ENCODE assay signal across 26 cellular contexts in genomic region chr14:104873380-104874055, GRCh38. TPM values are rescaled to one million over a fixed set of nuclear protein-coding genes. Genes with fewer than 3 reads are reported as not detected.
DNase-seq lines count a peak whose midpoint lies in the region; TF ChIP-seq lines count a peak whose summit lies in the region.
"Had no signal": no experiment of that assay in that cellular context is flagged by ENCODE, and none has a peak within 500 bp of the region (broad histone marks: within the 10 kb centered on the region; RNA-seq: fewer than 3 reads in every experiment).

No MANE protein-coding gene starts in this region.

- H3K4me3 ChIP-seq in HAP-1 = no peak overlapping the region
- H3K4me3 ChIP-seq: mucosa of descending colon, psoas muscle had no signal

- no peaks in the 10 kb centered on the region for H3K9me3 ChIP-seq in HAP-1
- H3K9me3 ChIP-seq: mucosa of descending colon, psoas muscle had no signal

- DNase-seq in CD14-positive monocyte (ENCODE audit: low spot score) (peak; percentile 46), NCI-H226 (peak; percentile 0), glutamatergic neuron (peak; percentile 14), osteocyte (ENCODE audit: extremely low spot score, unreplicated experiment) (no peak), epidermal melanocyte (ENCODE audit: insufficient read length, low spot score) (no peak), NCI-H748 (lab: John Stamatoyannopoulos, UW; ENCODE audit: unreplicated experiment) (no peak), HAP-1 (ENCODE audit: low spot score in 2 of 2) (no peak)
- no peak for DNase-seq in activated CD4-positive, alpha-beta memory T cell treated with anti-CD3 and anti-CD28 coated beads, Interleukin-2, amount 10 ng/mL, durations not matched to agents 7 days and 5 days
- DNase-seq: activated CD4-positive, alpha-beta T cell treated with anti-CD3 and anti-CD28 coated beads, Interleukin-2, amount 50 U/mL, for 48 hours; activated CD8-positive, alpha-beta memory T cell treated with anti-CD3 and anti-CD28 coated beads, Interleukin-2, amount 50 U/mL, for 48 hours; activated naive CD8-positive, alpha-beta T cell treated with anti-CD3 and anti-CD28 coated beads for 36 hours; CD4-positive, CD25-positive, alpha-beta regulatory T cell; EL; foreskin melanocyte; hippocampal formation; Karpas-422; NCI-H187; NCI-H526 treated with DMSO at 0.1 percent for 48 hours; small intestine; stimulated activated CD4-positive, alpha-beta T cell treated with anti-CD3 and anti-CD28 coated beads, Interleukin-4, amount 100 ng/mL, for 1 hour; stimulated activated naive B cell treated with anti-CD40 and anti-IgM and Interleukin-4, amounts not matched to agents 10 μg/mL and 1 μg/mL and 100 μg/mL, for 72 hours had no signal

- no peak overlapping the region for H3K27ac Mint-ChIP-seq in CD14-positive monocyte
- H3K27ac Mint-ChIP-seq in glutamatergic neuron (ENCODE audit: unreplicated experiment) = no peak overlapping the region
- H3K27ac Mint-ChIP-seq in osteocyte (ENCODE audit: unreplicated experiment) = peak overlapping the region; percentile 23
- H3K27ac Mint-ChIP-seq in activated CD4-positive, alpha-beta memory T cell treated with anti-CD3 and anti-CD28 coated beads, Interleukin-2, amount 10 ng/mL, durations not matched to agents 7 days and 5 days = no peak overlapping the region
- H3K27ac Mint-ChIP-seq: activated naive CD8-positive, alpha-beta T cell treated with anti-CD3 and anti-CD28 coated beads for 36 hours; activated T-helper 2 cell treated with anti-CD3 and anti-CD28 coated beads, Interferon-gamma antibody, Interleukin-2, Interleukin-4, amounts not matched to agents 10 μg/mL and 5 μg/mL and 100 μg/mL, durations not matched to agents 14 hours and 24 hours and 36 hours; stimulated activated naive B cell treated with anti-CD40 and anti-IgM and Interleukin-4, amounts not matched to agents 10 μg/mL and 1 μg/mL and 100 μg/mL, for 72 hours had no signal

- CTCF ChIA-PET in activated CD4-positive, alpha-beta memory T cell treated with anti-CD3 and anti-CD28 coated beads, Interleukin-2, amount 10 ng/mL, durations not matched to agents 7 days and 5 days (lab: Charles Lee) = no interaction called here

- H3K4me1 ChIP-seq in HAP-1 = no peaks in the 10 kb centered on the region

- POLR2A ChIA-PET in activated CD4-positive, alpha-beta memory T cell treated with anti-CD3 and anti-CD28 coated beads, Interleukin-2, amount 10 ng/mL, durations not matched to agents 7 days and 5 days (lab: Charles Lee) = no interaction called here

- TF ChIP-seq CTCF in CD14-positive monocyte (IDR thresholded peaks at IDR 0.05) (no peak), glutamatergic neuron (IDR thresholded peaks at IDR 0.05; ENCODE audit: partially characterized antibody, unreplicated experiment) (no peak), osteocyte (IDR thresholded peaks at IDR 0.05) (no peak)

- H3K4me1 Mint-ChIP-seq in CD14-positive monocyte = peaks cover 7% of the 10 kb centered on the region
- peaks cover 15% of the 10 kb centered on the region for H3K4me1 Mint-ChIP-seq in glutamatergic neuron (ENCODE audit: low read depth, unreplicated experiment)
- peaks cover 12% of the 10 kb centered on the region for H3K4me1 Mint-ChIP-seq in osteocyte (ENCODE audit: unreplicated experiment)
- peaks cover 2% of the 10 kb centered on the region for H3K4me1 Mint-ChIP-seq in activated CD4-positive, alpha-beta memory T cell treated with anti-CD3 and anti-CD28 coated beads, Interleukin-2, amount 10 ng/mL, durations not matched to agents 7 days and 5 days

- H3K4me3 Mint-ChIP-seq in CD14-positive monocyte (no peak overlapping the region), glutamatergic neuron (ENCODE audit: unreplicated experiment) (peak overlapping the region; percentile 38), osteocyte (ENCODE audit: unreplicated experiment) (no peak overlapping the region)
- H3K4me3 Mint-ChIP-seq in activated CD4-positive, alpha-beta memory T cell treated with anti-CD3 and anti-CD28 coated beads, Interleukin-2, amount 10 ng/mL, durations not matched to agents 7 days and 5 days = no peak overlapping the region
- H3K4me3 Mint-ChIP-seq: activated naive CD8-positive, alpha-beta T cell treated with anti-CD3 and anti-CD28 coated beads for 36 hours; CD4-positive, CD25-positive, alpha-beta regulatory T cell had no signal

- H3K27me3 Mint-ChIP-seq in CD14-positive monocyte (ENCODE audit: low read depth in 3 of 3) (peaks cover 9 to 13% (median 12%) of the 10 kb centered on the region in 3 donors), glutamatergic neuron (ENCODE audit: unreplicated experiment) (peaks cover 8% of the 10 kb centered on the region), osteocyte (ENCODE audit: unreplicated experiment) (no peaks in the 10 kb centered on the region)
- H3K27me3 Mint-ChIP-seq in activated CD4-positive, alpha-beta memory T cell treated with anti-CD3 and anti-CD28 coated beads, Interleukin-2, amount 10 ng/mL, durations not matched to agents 7 days and 5 days = no peaks in the 10 kb centered on the region
- H3K27me3 Mint-ChIP-seq: CD4-positive, CD25-positive, alpha-beta regulatory T cell had no signal

- intact Hi-C loops in CD14-positive monocyte (cut with micrococcal nuclease) = no loop called here

- no peaks in the 10 kb centered on the region for H3K36me3 Mint-ChIP-seq in CD14-positive monocyte
- no peaks in the 10 kb centered on the region for H3K36me3 Mint-ChIP-seq in glutamatergic neuron (ENCODE audit: unreplicated experiment)
- peaks cover 2% of the 10 kb centered on the region for H3K36me3 Mint-ChIP-seq in osteocyte (ENCODE audit: unreplicated experiment)
- no peaks in the 10 kb centered on the region for H3K36me3 Mint-ChIP-seq in activated CD4-positive, alpha-beta memory T cell treated with anti-CD3 and anti-CD28 coated beads, Interleukin-2, amount 10 ng/mL, durations not matched to agents 7 days and 5 days (ENCODE audit: low read depth)
- H3K36me3 Mint-ChIP-seq: activated naive CD8-positive, alpha-beta T cell treated with anti-CD3 and anti-CD28 coated beads for 36 hours; CD4-positive, CD25-positive, alpha-beta regulatory T cell had no signal

- in situ Hi-C loops in HAP-1 (cut with MboI; ENCODE audit: low sequenced_read_pairs) = no loop called here

- H3K36me3 ChIP-seq in HAP-1 (replicated peaks) = no peaks in the 10 kb centered on the region

- H3K27me3 ChIP-seq in HAP-1 (ENCODE audit: low read depth) = no peaks in the 10 kb centered on the region

- peaks cover 0 to 5% (median 0%) of the 10 kb centered on the region in 7 donors for H3K9me3 Mint-ChIP-seq in CD14-positive monocyte
- H3K9me3 Mint-ChIP-seq in glutamatergic neuron (ENCODE audit: unreplicated experiment) = peaks cover 8% of the 10 kb centered on the region
- H3K9me3 Mint-ChIP-seq in osteocyte (ENCODE audit: unreplicated experiment) = no peaks in the 10 kb centered on the region
- no peaks in the 10 kb centered on the region for H3K9me3 Mint-ChIP-seq in activated CD4-positive, alpha-beta memory T cell treated with anti-CD3 and anti-CD28 coated beads, Interleukin-2, amount 10 ng/mL, durations not matched to agents 7 days and 5 days
- H3K9me3 Mint-ChIP-seq: activated naive CD8-positive, alpha-beta T cell treated with anti-CD3 and anti-CD28 coated beads for 36 hours; activated T-helper 2 cell treated with anti-CD3 and anti-CD28 coated beads, Interferon-gamma antibody, Interleukin-2, Interleukin-4, amounts not matched to agents 10 μg/mL and 5 μg/mL and 100 μg/mL, durations not matched to agents 14 hours and 24 hours and 36 hours; CD4-positive, CD25-positive, alpha-beta regulatory T cell; stimulated activated naive B cell treated with anti-CD40 and anti-IgM and Interleukin-4, amounts not matched to agents 10 μg/mL and 1 μg/mL and 100 μg/mL, for 72 hours had no signal

RNA-seq across cellular contexts. Expression of gene CEP170B, which starts 8.4 kb away (rescaled TPM):
- polyA plus RNA-seq in CD14-positive monocyte = not detected
- total RNA-seq in glutamatergic neuron (ENCODE audit: unreplicated experiment) = 80.4 TPM
- 26.4 and 26.5 TPM in 2 replicates for total RNA-seq in osteocyte
- 1 to 10 TPM; 3.0 to 3.2 TPM for total RNA-seq in activated CD4-positive, alpha-beta memory T cell treated with anti-CD3 and anti-CD28 coated beads, Interleukin-2, amount 10 ng/mL, durations not matched to agents 7 days and 5 days

RNA-seq across cellular contexts. Expression of gene PLD4, which starts 51.2 kb away (rescaled TPM):
- 10 to 100 TPM; 15.1 to 15.5 TPM for polyA plus RNA-seq in CD14-positive monocyte
- total RNA-seq in glutamatergic neuron (ENCODE audit: unreplicated experiment) (not detected), osteocyte (0.05 and 0.18 TPM in 2 replicates)
- total RNA-seq in activated CD4-positive, alpha-beta memory T cell treated with anti-CD3 and anti-CD28 coated beads, Interleukin-2, amount 10 ng/mL, durations not matched to agents 7 days and 5 days = not detected
- total RNA-seq: activated naive CD8-positive, alpha-beta T cell treated with anti-CD3 and anti-CD28 coated beads for 36 hours; CD4-positive, CD25-positive, alpha-beta regulatory T cell; H7; RPMI7951 had no signal
- polyA plus RNA-seq: psoas muscle had no signal

Comparison
In these comparisons a context has a peak if more than half of its experiments do, and no peak if none do; other contexts are left out.
1. DNase-seq: peak in CD14-positive monocyte (single experiment), NCI-H226 (single experiment) and glutamatergic neuron (single experiment); none in osteocyte (single experiment), activated CD4-positive, alpha-beta memory T cell treated with anti-CD3 and anti-CD28 coated beads, Interleukin-2, amount 10 ng/mL, durations not matched to agents 7 days and 5 days (single experiment), epidermal melanocyte (single experiment), NCI-H748 (single experiment) and HAP-1 (0 of 2).